Comparison of ENCODE assay signal across 8 cellular contexts in the genomic region with DNA sequence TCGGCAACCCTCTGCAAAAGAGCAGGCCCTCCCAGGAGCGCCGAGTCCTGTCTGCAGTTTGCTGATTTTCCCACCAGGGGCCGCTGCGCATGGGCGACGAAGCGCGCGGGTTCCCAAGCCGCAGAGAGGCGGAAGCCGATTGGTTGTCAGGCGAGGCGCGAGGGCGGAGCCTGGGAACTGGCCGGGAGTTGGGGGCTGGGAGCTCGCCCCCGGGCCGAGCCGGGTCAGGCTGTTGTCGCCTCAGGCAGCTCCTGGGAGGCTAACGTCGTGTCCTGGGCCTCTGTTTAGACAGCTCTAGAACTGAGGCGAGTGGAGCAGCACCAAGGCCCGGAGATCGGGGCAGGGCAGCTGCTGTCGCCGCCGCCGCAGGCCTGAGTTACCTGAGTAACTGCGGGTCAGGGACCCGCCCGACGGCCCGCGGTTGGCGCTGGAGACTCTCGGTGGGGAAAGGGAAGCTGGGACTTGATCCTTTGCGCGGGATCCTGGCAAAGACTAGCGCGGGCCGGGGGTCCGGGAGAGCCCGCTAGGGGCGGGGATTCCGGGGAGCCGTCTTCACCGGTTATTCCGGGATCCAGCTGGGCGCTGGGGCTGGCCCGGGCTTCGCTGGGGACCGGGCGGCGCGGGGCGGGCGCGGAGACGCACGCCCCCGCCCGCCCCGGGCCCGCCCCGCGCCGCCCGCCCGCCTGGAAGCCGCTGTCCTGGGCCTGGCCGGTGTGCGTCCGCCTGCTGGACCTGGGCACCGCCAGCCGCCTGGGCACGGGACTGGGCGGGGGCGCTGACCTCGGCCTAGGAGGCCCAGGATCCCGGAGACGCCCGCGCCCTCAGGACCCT. TPM values are rescaled to one million over a fixed set of nuclear protein-coding genes. Genes with fewer than 3 reads are reported as not detected.
DNase-seq lines count a peak whose midpoint lies in the region; ATAC-seq and TF ChIP-seq lines count a peak whose summit lies in the region.

A gene (plus strand): TSS at position 688 of the 831 bp plus-strand sequence. CDS start 607 bp downstream, outside the sequence.

- intact Hi-C loops in activated B cell treated with CpG ODN at 0.5 μM for 24 hours (cut with micrococcal nuclease): loop anchor here (1.0 to 2.0 kb wide), 13 partner anchors 14 to 239 kb away; a partner anchor contains a TSS

- peak within 1 kb of the TSS; percentile 96 for H3K4me3 Mint-ChIP-seq in activated B cell treated with CpG ODN at 0.5 μM for 24 hours

- CTCF ChIA-PET in activated B cell treated with CpG ODN at 0.5 μM for 24 hours (lab: Charles Lee): interaction anchor here (0.8 to 14.0 kb wide), 48 partner anchors 9 to 227 kb away, joined by 3 to 526 read pairs (median 6); a partner anchor contains a TSS

- H3K27ac Mint-ChIP-seq in activated B cell treated with CpG ODN at 0.5 μM for 24 hours: peak within 1 kb of the TSS; percentile 99

- peak within 1 kb of the TSS; percentile 94 for H3K27ac ChIP-seq in caudate nucleus (ENCODE audit: low read depth, low read length)

- TF ChIP-seq CTCF in activated B cell treated with CpG ODN at 0.5 μM for 24 hours (IDR thresholded peaks at IDR 0.05): peak; percentile 58

- H3K4me1 Mint-ChIP-seq in activated B cell treated with CpG ODN at 0.5 μM for 24 hours: peaks cover 63% of the 10 kb centered on the region

- DNase-seq in AG08396 (ENCODE audit: low spot score) (peak; percentile 96), NCI-H2227 (lab: John Stamatoyannopoulos, UW; ENCODE audit: unreplicated experiment) (peak; percentile 99), activated B cell treated with CpG ODN at 0.5 μM for 24 hours (peak; percentile 96), caudate nucleus (lab: John Stamatoyannopoulos, UW) (peak in 60 of 61 donors; percentile 68 to 96 (median 89)), iris pigment epithelial cell (ENCODE audit: low read depth) (peak; percentile 90)
- peak; percentile 98 for DNase-seq in stimulated activated CD4-positive, alpha-beta T cell treated with anti-CD3 and anti-CD28 coated beads, Interleukin-12 subunit alpha, Interleukin-12 subunit beta, amount 100 ng/mL, for 4 hours

- peaks cover 4% of the 10 kb centered on the region for H3K36me3 Mint-ChIP-seq in activated B cell treated with CpG ODN at 0.5 μM for 24 hours (ENCODE audit: low read depth)

- POLR2A ChIA-PET in activated B cell treated with CpG ODN at 0.5 μM for 24 hours (lab: Charles Lee): interaction anchor here (0.6 to 8.0 kb wide), 51 partner anchors 13 to 239 kb away, joined by 3 to 352 read pairs (median 7); a partner anchor contains a TSS

- H3K27me3 Mint-ChIP-seq in activated B cell treated with CpG ODN at 0.5 μM for 24 hours: no peaks in the 10 kb centered on the region

- ATAC-seq in GM18907 (IDR thresholded peaks at IDR 0.05; ENCODE audit: unreplicated experiment) (peak; percentile 69), HG03159 (IDR thresholded peaks at IDR 0.05; ENCODE audit: unreplicated experiment) (peak; percentile 59), activated B cell treated with CpG ODN at 0.5 μM for 24 hours (ENCODE audit: low read depth) (peak; percentile 74)

- H3K9me3 Mint-ChIP-seq in activated B cell treated with CpG ODN at 0.5 μM for 24 hours: no peaks in the 10 kb centered on the region

RNA-seq across cellular contexts. Expression of the gene that starts here (rescaled TPM):
- 37.3 and 38.4 TPM in 2 replicates for total RNA-seq in activated B cell treated with CpG ODN at 0.5 μM for 24 hours

Comparison
In these comparisons a context has a peak if more than half of its experiments do, and no peak if none do; other contexts are left out.
1. Peak in every context shown above with its lines: DNase-seq, ATAC-seq and H3K27ac ChIP-seq.